ENCODE assay signal across 12 cellular contexts in genomic region chr3:40299721-40300335, GRCh38. TPM values are rescaled to one million over a fixed set of nuclear protein-coding genes. Genes with fewer than 3 reads are reported as not detected.
DNase-seq lines count a peak whose midpoint lies in the region; ATAC-seq, FAIRE-seq and TF ChIP-seq lines count a peak whose summit lies in the region.
"Had no signal": no experiment of that assay in that cellular context is flagged by ENCODE, and none has a peak within 500 bp of the region (broad histone marks: within the 10 kb centered on the region; RNA-seq: fewer than 3 reads in every experiment).

No MANE protein-coding gene starts in this region.

- H3K36me3 ChIP-seq in ascending aorta = no peaks in the 10 kb centered on the region
- H3K36me3 ChIP-seq in SJCRH30 = no peaks in the 10 kb centered on the region
- H3K36me3 ChIP-seq: cardiac muscle cell had no signal

- no peak overlapping the region for H3K4me3 Mint-ChIP-seq in neural crest cell

- TF ChIP-seq CTCF in neural crest cell (conservative IDR thresholded peaks at IDR 0.05) (no peak), ascending aorta (IDR thresholded peaks at IDR 0.05) (no peak)

- peaks cover 9% of the 10 kb centered on the region for H3K4me1 Mint-ChIP-seq in neural crest cell

- H3K9me3 ChIP-seq in ascending aorta (no peaks in the 10 kb centered on the region), SJCRH30 (replicated peaks) (no peaks in the 10 kb centered on the region)

- peaks cover under 1% of the 10 kb centered on the region for H3K36me3 Mint-ChIP-seq in neural crest cell (ENCODE audit: low read depth)

- H3K4me1 ChIP-seq in ascending aorta (peaks cover 0 to 5% of the 10 kb centered on the region in 2 donors), SJCRH30 (no peaks in the 10 kb centered on the region)

- intact Hi-C loops in ascending aorta (cut with DNase I) = loop anchor here (10.0 kb wide), 1 partner anchor 925 kb away; no protein-coding TSS in a partner anchor

- no peaks in the 10 kb centered on the region for H3K9me3 Mint-ChIP-seq in neural crest cell

- H3K4me3 ChIP-seq in ascending aorta (no peak overlapping the region), SJCRH30 (no peak overlapping the region)
- H3K4me3 ChIP-seq: cardiac muscle cell had no signal

- peak overlapping the region; percentile 79 for H3K27ac Mint-ChIP-seq in neural crest cell (ENCODE audit: unreplicated experiment)

- DNase-seq in ELR (ENCODE audit: low read depth) (peak; percentile 79), RCC 7860 (ENCODE audit: low spot score) (peak; percentile 34), fibroblast of gingiva (ENCODE audit: low read depth) (peak; percentile 89), neural crest cell (ENCODE audit: low read depth, low spot score) (no peak), NCI-H2029 (lab: John Stamatoyannopoulos, UW) (no peak), ascending aorta (ENCODE audit: low spot score in 2 of 2) (no peak), SJCRH30 (no peak)
- DNase-seq: NCI-H2227 treated with DMSO at 0.1 percent for 48 hours had no signal

- FAIRE-seq in RCC 7860 (lab: Jason Lieb, UNC) = no peak
- FAIRE-seq: islet of Langerhans had no signal

- no peak for ATAC-seq in HG03139 (IDR thresholded peaks at IDR 0.05; ENCODE audit: unreplicated experiment)
- ATAC-seq: activated CD4-positive, CD25-positive, alpha-beta regulatory T cell treated with anti-CD3 and anti-CD28 coated beads, Interleukin-2, amount 50 U/mL, for 24 hours had no signal

- H3K27me3 ChIP-seq in ascending aorta (no peaks in the 10 kb centered on the region), SJCRH30 (no peaks in the 10 kb centered on the region)
- H3K27me3 ChIP-seq: cardiac muscle cell had no signal

- H3K27ac ChIP-seq in ascending aorta = no peak overlapping the region
- H3K27ac ChIP-seq in SJCRH30 = no peak overlapping the region
- H3K27ac ChIP-seq: cardiac muscle cell had no signal

- no peaks in the 10 kb centered on the region for H3K27me3 Mint-ChIP-seq in neural crest cell (ENCODE audit: low read depth)

RNA-seq across cellular contexts. Expression of gene EIF1B, which starts 9.7 kb away (rescaled TPM):
- total RNA-seq in neural crest cell (85.6 and 91.3 TPM in 2 replicates), ascending aorta (21.7 TPM)
- total RNA-seq in SJCRH30 (2014; rRNA removed; shearing (Covaris generic)) = 21.7 and 22.3 TPM in 2 replicates

Comparison
In these comparisons a context has a peak if more than half of its experiments do, and no peak if none do; other contexts are left out.
1. DNase-seq: peak in ELR (single experiment), RCC 7860 (single experiment) and fibroblast of gingiva (single experiment); none in neural crest cell (single experiment), NCI-H2029 (single experiment), ascending aorta (0 of 2) and SJCRH30 (0 of 2).